In the genomic region with DNA sequence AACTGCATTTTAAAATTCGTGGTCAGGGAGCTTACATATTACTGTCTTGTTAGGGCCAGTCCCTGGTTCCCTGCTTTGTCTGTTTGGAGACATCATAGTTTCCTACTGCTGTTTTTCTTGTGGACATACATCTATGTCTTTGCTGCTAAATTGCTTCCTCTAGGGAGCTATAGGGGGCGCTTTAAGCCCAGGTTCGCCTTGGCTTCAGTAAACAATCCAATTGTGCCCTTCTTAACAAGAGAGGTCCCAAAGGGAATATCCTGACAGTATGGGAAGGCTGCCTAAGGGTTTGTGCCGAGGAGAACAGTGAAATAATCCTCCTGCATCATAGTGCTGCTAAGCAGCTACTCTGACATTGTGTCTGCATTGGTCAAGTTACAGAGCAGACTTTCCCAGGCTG, we compare ENCODE assay signal across 8 cellular contexts.
A peak's percentile ranks its signal among the peaks of the same experiment; 100 is the strongest.
DNase-seq lines count a peak whose midpoint lies in the region; ATAC-seq and TF ChIP-seq lines count a peak whose summit lies in the region.

No MANE protein-coding gene starts in this region.

- H3K79me1 ChIP-seq in H9 (ENCODE audit: insufficient read depth, low read depth, low read length, poor library complexity, severe bottlenecking), result no peaks in the 10 kb centered on the region

- H3K4ac ChIP-seq in H9 (ENCODE audit: low read depth, low read length), result no peak overlapping the region

- peak; percentile 90 for TF ChIP-seq CTCF in H9 (conservative IDR thresholded peaks at IDR 0.05)

- H3K4me2 ChIP-seq in H9 (ENCODE audit: insufficient read depth, insufficient read length, low read length), result no peak overlapping the region

- H4K5ac ChIP-seq in H9 (ENCODE audit: insufficient read length, low read depth, low read length), result no peak overlapping the region

- no peaks in the 10 kb centered on the region for H3K4me1 ChIP-seq in H9 (ENCODE audit: insufficient read depth, low read length)

- H3K9me3 Mint-ChIP-seq in H9, result no peaks in the 10 kb centered on the region; a peak in 1 of 5 replicates
- H3K9me3 Mint-ChIP-seq in activated CD4-positive, alpha-beta memory T cell treated with anti-CD3 and anti-CD28 coated beads for 36 hours, result peaks cover 13% of the 10 kb centered on the region

- POLR2A ChIA-PET in activated CD4-positive, alpha-beta memory T cell treated with anti-CD3 and anti-CD28 coated beads for 36 hours (lab: Charles Lee), result no interaction called here

- H3K23ac ChIP-seq in H9 (ENCODE audit: insufficient read length, low read depth, low read length), result no peak overlapping the region

- H3K4me3 Mint-ChIP-seq in H9, result no peak overlapping the region
- no peak overlapping the region for H3K4me3 Mint-ChIP-seq in activated CD4-positive, alpha-beta memory T cell treated with anti-CD3 and anti-CD28 coated beads for 36 hours

- WGBS in H9 (ENCODE audit: extremely low coverage, insufficient read length, low lambda C conversion rate), result no CpG with 5 or more reads among the region's 4 CpGs

- H3K9ac ChIP-seq in H9 (ENCODE audit: extremely low read depth, insufficient read length, low read length), result no peak overlapping the region

- no peak overlapping the region for H3K27ac Mint-ChIP-seq in H9
- H3K27ac Mint-ChIP-seq in activated CD4-positive, alpha-beta memory T cell treated with anti-CD3 and anti-CD28 coated beads for 36 hours, result no peak overlapping the region

- no peaks in the 10 kb centered on the region for H3K27me3 ChIP-seq in H9 (ENCODE audit: insufficient read depth, low read length)

- H3K56ac ChIP-seq in H9 (ENCODE audit: insufficient read length, low read depth, low read length), result no peak overlapping the region

- H3K79me2 ChIP-seq in H9 (ENCODE audit: insufficient read depth, low read length), result no peaks in the 10 kb centered on the region

- H3K27ac ChIP-seq in H9 (ENCODE audit: insufficient read length, low read depth, low read length), result no peak overlapping the region

- H2BK20ac ChIP-seq in H9 (ENCODE audit: low read depth, low read length, poor library complexity, severe bottlenecking), result no peak overlapping the region

- H4K91ac ChIP-seq in H9 (ENCODE audit: insufficient read length, low read depth, low read length), result no peak overlapping the region

- H3K9me3 ChIP-seq in H9 (ENCODE audit: control insufficient read depth, low read depth, low read length), result no peaks in the 10 kb centered on the region

- no peak overlapping the region for H2BK15ac ChIP-seq in H9 (ENCODE audit: low read depth, low read length)

- H4K20me1 ChIP-seq in H9 (ENCODE audit: control insufficient read depth, insufficient read depth, insufficient read length), result no peaks in the 10 kb centered on the region

- H2BK12ac ChIP-seq in H9 (ENCODE audit: insufficient read length, low read depth, low read length), result no peak overlapping the region

- H2AK5ac ChIP-seq in H9 (ENCODE audit: insufficient read length, low read length), result no peak overlapping the region

- no peak overlapping the region for H3K14ac ChIP-seq in H9 (ENCODE audit: insufficient read depth, low read length)

- peak; percentile 3 for DNase-seq in CMK (ENCODE audit: low read depth)
- DNase-seq in H9, result peak; percentile 75
- peak; percentile 4 to 55 for DNase-seq in NCI-H526 (lab: John Stamatoyannopoulos, UW)
- peak; percentile 60 for DNase-seq in ecto neural progenitor cell (ENCODE audit: low spot score)
- peak; percentile 51 for DNase-seq in renal cortical epithelial cell (ENCODE audit: low read depth)
- no peak for DNase-seq in activated CD4-positive, alpha-beta memory T cell treated with anti-CD3 and anti-CD28 coated beads for 36 hours

- no peak overlapping the region for H4K8ac ChIP-seq in H9 (replicated peaks; ENCODE audit: insufficient read length, low read depth, low read length)

- no peak overlapping the region for H3K18ac ChIP-seq in H9 (ENCODE audit: insufficient read length, low read depth, low read length)

- H3T11ph ChIP-seq in H9 (ENCODE audit: low read length), result no peak overlapping the region

- H2AFZ ChIP-seq in H9 (ENCODE audit: low read length), result no peak overlapping the region

- intact Hi-C loops in activated CD4-positive, alpha-beta memory T cell treated with anti-CD3 and anti-CD28 coated beads for 36 hours (cut with micrococcal nuclease), result no loop called here

- no peak for ATAC-seq in HG03571 (IDR thresholded peaks at IDR 0.05; ENCODE audit: unreplicated experiment)
- no peak for ATAC-seq in GM21367 (IDR thresholded peaks at IDR 0.05; ENCODE audit: unreplicated experiment)

- H3K4me1 Mint-ChIP-seq in H9, result peaks cover 4 to 8% of the 10 kb centered on the region in 2 experiments
- H3K4me1 Mint-ChIP-seq in activated CD4-positive, alpha-beta memory T cell treated with anti-CD3 and anti-CD28 coated beads for 36 hours (ENCODE audit: low read depth), result no peaks in the 10 kb centered on the region

- no peak overlapping the region for H2BK120ac ChIP-seq in H9 (ENCODE audit: low read depth, low read length, poor library complexity, severe bottlenecking)

- no peaks in the 10 kb centered on the region for H3K36me3 Mint-ChIP-seq in H9 (ENCODE audit: insufficient read depth in 1 of 3, low read depth in 3 of 3)
- no peaks in the 10 kb centered on the region for H3K36me3 Mint-ChIP-seq in activated CD4-positive, alpha-beta memory T cell treated with anti-CD3 and anti-CD28 coated beads for 36 hours

- H3K27me3 Mint-ChIP-seq in H9 (ENCODE audit: low read depth), result no peaks in the 10 kb centered on the region
- no peaks in the 10 kb centered on the region for H3K27me3 Mint-ChIP-seq in activated CD4-positive, alpha-beta memory T cell treated with anti-CD3 and anti-CD28 coated beads for 36 hours

- no peak overlapping the region for H2BK5ac ChIP-seq in H9 (ENCODE audit: insufficient read length, low read length)

- no peaks in the 10 kb centered on the region for H3K23me2 ChIP-seq in H9 (ENCODE audit: insufficient read length, low read depth, low read length, poor library complexity, severe bottlenecking)

- CTCF ChIA-PET in activated CD4-positive, alpha-beta memory T cell treated with anti-CD3 and anti-CD28 coated beads for 36 hours (lab: Charles Lee), result no interaction called here
